2 cellular contexts compared by ENCODE assay signal in the genomic region with DNA sequence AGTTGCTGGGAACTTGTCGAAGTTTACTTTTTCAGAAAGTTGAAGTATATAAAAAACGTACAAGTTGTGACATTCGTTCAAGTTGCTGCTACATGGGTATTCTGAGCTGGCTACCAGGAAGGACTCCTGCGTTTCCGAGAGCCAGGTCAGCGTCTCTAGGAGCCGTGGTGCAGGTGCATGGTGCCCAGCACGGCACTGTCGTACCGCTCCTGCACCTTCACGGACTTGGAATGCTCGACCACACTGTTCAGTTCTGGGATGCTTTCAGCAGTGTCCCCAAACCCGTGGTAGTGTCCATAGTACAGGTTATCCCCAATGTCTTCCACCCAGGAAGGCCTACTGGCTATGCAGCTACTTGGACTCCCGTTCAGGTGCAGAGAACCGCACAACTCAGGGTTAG.
A peak's percentile ranks its signal among the peaks of the same experiment; 100 is the strongest.
TF ChIP-seq lines count a peak whose summit lies in the region.

No MANE protein-coding gene starts in this region.

TF ChIP-seq in GM12891, 5 proteins besides CTCF, POLR2A, EP300 and RAD21:
- no peak for TF ChIP-seq POU2F2 (IDR thresholded peaks at IDR 0.05; ENCODE audit: low read depth, low read length)
- no peak for TF ChIP-seq TAF1 (IDR thresholded peaks at IDR 0.05; ENCODE audit: low read depth, low read length)
- TF ChIP-seq POLR2AphosphoS5 (IDR thresholded peaks at IDR 0.05; ENCODE audit: low read depth, low read length): peak; percentile 35; the same call in 1 of the 2 replicates

TF ChIP-seq in IMR-90, 13 proteins besides CTCF, POLR2A, EP300 and RAD21:
- TF ChIP-seq CEBPB (IDR thresholded peaks at IDR 0.05; ENCODE audit: low read depth, low read length): no peak
- no peak for TF ChIP-seq RFX5 (IDR thresholded peaks at IDR 0.05; ENCODE audit: low read depth, low read length)
- no peak for TF ChIP-seq SMC3 (IDR thresholded peaks at IDR 0.05; ENCODE audit: low read depth, low read length)
- TF ChIP-seq CHD1 (IDR thresholded peaks at IDR 0.05; ENCODE audit: low read depth, low read length): no peak
- TF ChIP-seq, protein P1, sequence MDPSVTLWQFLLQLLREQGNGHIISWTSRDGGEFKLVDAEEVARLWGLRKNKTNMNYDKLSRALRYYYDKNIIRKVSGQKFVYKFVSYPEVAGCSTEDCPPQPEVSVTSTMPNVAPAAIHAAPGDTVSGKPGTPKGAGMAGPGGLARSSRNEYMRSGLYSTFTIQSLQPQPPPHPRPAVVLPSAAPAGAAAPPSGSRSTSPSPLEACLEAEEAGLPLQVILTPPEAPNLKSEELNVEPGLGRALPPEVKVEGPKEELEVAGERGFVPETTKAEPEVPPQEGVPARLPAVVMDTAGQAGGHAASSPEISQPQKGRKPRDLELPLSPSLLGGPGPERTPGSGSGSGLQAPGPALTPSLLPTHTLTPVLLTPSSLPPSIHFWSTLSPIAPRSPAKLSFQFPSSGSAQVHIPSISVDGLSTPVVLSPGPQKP (IDR thresholded peaks at IDR 0.05; ENCODE audit: borderline replicate concordance, low read depth, low read length): no peak
- no peak for TF ChIP-seq RCOR1 (IDR thresholded peaks at IDR 0.05; ENCODE audit: insufficient replicate concordance, low read length)
- no peak for TF ChIP-seq NFE2L2 (IDR thresholded peaks at IDR 0.05; ENCODE audit: low read depth, low read length)
- no peak for TF ChIP-seq MXI1 (IDR thresholded peaks at IDR 0.05; ENCODE audit: borderline replicate concordance, low read depth, low read length)
- TF ChIP-seq, protein P2, sequence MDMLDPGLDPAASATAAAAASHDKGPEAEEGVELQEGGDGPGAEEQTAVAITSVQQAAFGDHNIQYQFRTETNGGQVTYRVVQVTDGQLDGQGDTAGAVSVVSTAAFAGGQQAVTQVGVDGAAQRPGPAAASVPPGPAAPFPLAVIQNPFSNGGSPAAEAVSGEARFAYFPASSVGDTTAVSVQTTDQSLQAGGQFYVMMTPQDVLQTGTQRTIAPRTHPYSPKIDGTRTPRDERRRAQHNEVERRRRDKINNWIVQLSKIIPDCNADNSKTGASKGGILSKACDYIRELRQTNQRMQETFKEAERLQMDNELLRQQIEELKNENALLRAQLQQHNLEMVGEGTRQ (IDR thresholded peaks at IDR 0.05; ENCODE audit: low read depth, low read length): no peak
- TF ChIP-seq BHLHE40 (IDR thresholded peaks at IDR 0.05; ENCODE audit: low read depth, low read length): no peak
- no peak for TF ChIP-seq MAZ (IDR thresholded peaks at IDR 0.05; ENCODE audit: borderline replicate concordance, low read depth, low read length)
- no peak for TF ChIP-seq FOS (IDR thresholded peaks at IDR 0.05; ENCODE audit: low read depth, low read length)
- no peak for TF ChIP-seq MAFK (IDR thresholded peaks at IDR 0.05; ENCODE audit: low read depth, low read length)
